19 cellular contexts compared by ENCODE assay signal in genomic region chr11:67996051-67996450, GRCh38. TPM values are rescaled to one million over a fixed set of nuclear protein-coding genes. Genes with fewer than 3 reads are reported as not detected.
DNase-seq lines count a peak whose midpoint lies in the region; ATAC-seq and TF ChIP-seq lines count a peak whose summit lies in the region.
"Had no signal": no experiment of that assay in that cellular context is flagged by ENCODE, and none has a peak within 500 bp of the region (broad histone marks: within the 10 kb centered on the region; RNA-seq: fewer than 3 reads in every experiment).

No MANE protein-coding gene starts in this region.

- no peaks in the 10 kb centered on the region for H3K36me3 ChIP-seq in KMS-11 (ENCODE audit: insufficient read depth)
- peaks cover 0 to 67% of the 10 kb centered on the region in 2 donors for H3K36me3 ChIP-seq in left lung

- no peaks in the 10 kb centered on the region for H3K79me2 ChIP-seq in KMS-11 (ENCODE audit: insufficient read depth, low read depth)

- CTCF ChIA-PET in WTC11 (lab: Charles Lee) = interaction anchor here (0.6 to 2.1 kb wide), 6 partner anchors 14 to 366 kb away, joined by 3 to 17 read pairs (median 7); partner anchors contain the start of genes ALDH3B1 and NUDT8
- CTCF ChIA-PET in MCF 10A (lab: Yijun Ruan, JAX) = no interaction called here

- intact Hi-C loops in left lung (cut with DNase I) = no loop called here
- intact Hi-C loops in MCF 10A (cut with micrococcal nuclease) = no loop called here

- peak overlapping the region; percentile 75 for H3K4me3 Mint-ChIP-seq in WTC11
- H3K4me3 Mint-ChIP-seq in MCF 10A (ENCODE audit: unreplicated experiment) = no peak overlapping the region

- DNase-seq in GM13976 (ENCODE audit: low spot score) (peak; percentile 8), WTC11 (ENCODE audit: low spot score) (no peak), left lung (no peak), MCF 10A (ENCODE audit: unreplicated experiment) (no peak)
- DNase-seq: CD4-positive, CD25-positive, alpha-beta regulatory T cell; DMS153; GOT3; HCEC 1CT; Kasumi-1; NCI-H2029; NCI-H446; NCI-H524 treated with DMSO at 0.1 percent for 48 hours; NCI-H774 had no signal

- POLR2A ChIA-PET in WTC11 (lab: Charles Lee) = no interaction called here
- POLR2A ChIA-PET in MCF 10A (lab: Yijun Ruan, JAX) = no interaction called here

- no peak overlapping the region for H2AFZ ChIP-seq in KMS-11 (ENCODE audit: low read depth)

- peaks cover 69% of the 10 kb centered on the region for H3K4me1 ChIP-seq in KMS-11 (ENCODE audit: low read depth, poor library complexity, severe bottlenecking)
- peaks cover 5 to 46% of the 10 kb centered on the region in 2 donors for H3K4me1 ChIP-seq in left lung

- H3K27me3 Mint-ChIP-seq in WTC11 (ENCODE audit: low read depth) = peaks cover 8% of the 10 kb centered on the region
- H3K27me3 Mint-ChIP-seq in MCF 10A (ENCODE audit: insufficient read depth, unreplicated experiment) = no peaks in the 10 kb centered on the region
- H3K27me3 Mint-ChIP-seq: CD4-positive, CD25-positive, alpha-beta regulatory T cell had no signal

- no peaks in the 10 kb centered on the region for H3K36me3 Mint-ChIP-seq in WTC11
- peaks cover 9% of the 10 kb centered on the region for H3K36me3 Mint-ChIP-seq in MCF 10A (ENCODE audit: insufficient read depth, unreplicated experiment)

- H3K4me3 ChIP-seq in KMS-11 (IDR thresholded peaks at IDR 0.05; ENCODE audit: insufficient read depth, low read depth, low read length) (no peak overlapping the region), left lung (no peak overlapping the region)
- H3K4me3 ChIP-seq: BLaER1, SJSA1 had no signal

- H3K9me3 Mint-ChIP-seq in WTC11 (no peaks in the 10 kb centered on the region), MCF 10A (ENCODE audit: unreplicated experiment) (no peaks in the 10 kb centered on the region)
- H3K9me3 Mint-ChIP-seq: CD4-positive, CD25-positive, alpha-beta regulatory T cell had no signal

- ATAC-seq in WTC11 (no peak), left lung (peak; percentile 4), HG02798 (IDR thresholded peaks at IDR 0.05; ENCODE audit: poor library complexity, unreplicated experiment) (no peak), HG02840 (IDR thresholded peaks at IDR 0.05; ENCODE audit: low FRiP score, unreplicated experiment) (no peak)
- ATAC-seq in activated CD4-positive, CD25-positive, alpha-beta regulatory T cell treated with anti-CD3 and anti-CD28 coated beads, Interleukin-2, amount 50 U/mL, for 24 hours = no peak

- no peak overlapping the region for H3K27ac ChIP-seq in KMS-11
- no peak overlapping the region for H3K27ac ChIP-seq in left lung
- H3K27ac ChIP-seq: BLaER1, SJSA1 had no signal

- H3K27ac Mint-ChIP-seq in WTC11 (no peak overlapping the region), MCF 10A (ENCODE audit: low read depth, unreplicated experiment) (no peak overlapping the region)
- H3K27ac Mint-ChIP-seq: CD4-positive, CD25-positive, alpha-beta regulatory T cell had no signal

- no peaks in the 10 kb centered on the region for H4K20me1 ChIP-seq in KMS-11 (ENCODE audit: insufficient read depth)

- H3K9me3 ChIP-seq in left lung = no peaks in the 10 kb centered on the region
- H3K9me3 ChIP-seq: BLaER1, SJSA1 had no signal

- H3K27me3 ChIP-seq in KMS-11 (ENCODE audit: insufficient read depth, low read depth) (no peaks in the 10 kb centered on the region), left lung (peaks cover 0 to 8% of the 10 kb centered on the region in 2 donors)
- H3K27me3 ChIP-seq: BLaER1, SJSA1 had no signal

- in situ Hi-C loops in GM13976 (cut with MboI; ENCODE audit: low sequenced_read_pairs, unreplicated experiment) = no loop called here

- H3K9ac ChIP-seq in KMS-11 = no peak overlapping the region
- H3K9ac ChIP-seq: BLaER1 had no signal

- no TSS peak for BruUV-seq in MCF 10A (replicated peaks; lab: Mats Ljungman, UMichigan)

- H3K4me1 Mint-ChIP-seq in WTC11 (peaks cover 17% of the 10 kb centered on the region), MCF 10A (ENCODE audit: insufficient read depth, unreplicated experiment) (no peaks in the 10 kb centered on the region)

- H3K4me2 ChIP-seq in KMS-11 = peak overlapping the region; percentile 56
- H3K4me2 ChIP-seq: BLaER1 had no signal

- TF ChIP-seq CTCF in GM13976 (IDR thresholded peaks at IDR 0.05; ENCODE audit: borderline replicate concordance, control extremely low read depth, extremely low read depth, insufficient read depth, missing control alignments) (no peak), KMS-11 (conservative IDR thresholded peaks at IDR 0.05; ENCODE audit: low read depth, low read length) (no peak), WTC11 (IDR thresholded peaks at IDR 0.05) (no peak), left lung (IDR thresholded peaks at IDR 0.05) (no peak), MCF 10A (IDR thresholded peaks at IDR 0.05; ENCODE audit: unreplicated experiment) (no peak)

TF ChIP-seq in WTC11, 78 proteins besides CTCF, POLR2A, EP300 and RAD21:
- TF ChIP-seq ZNF232 (CRISPR knock-in tag; IDR thresholded peaks at IDR 0.05) (no peak), ZNF121 (CRISPR knock-in tag; IDR thresholded peaks at IDR 0.05) (no peak), NFE2L1 (CRISPR knock-in tag; IDR thresholded peaks at IDR 0.05) (no peak), MXD4 (CRISPR knock-in tag; IDR thresholded peaks at IDR 0.05; ENCODE audit: borderline replicate concordance) (no peak)

RNA-seq across cellular contexts. Expression of gene UNC93B1, which starts 7.8 kb away (rescaled TPM):
- total RNA-seq in WTC11 (2021) (27.7 to 29.7 TPM (median 27.9 TPM) in 3 replicates), left lung (10 to 100 TPM; 52.5 to 98.9 TPM), MCF 10A (2022) (14.7 and 14.9 TPM in 2 replicates)

RNA-seq across cellular contexts. Expression of gene ALDH3B1, which starts 14.1 kb away (rescaled TPM):
- total RNA-seq in WTC11 (2021) = 0.30 to 0.53 TPM (median 0.46 TPM) in 3 replicates
- 10 to 100 TPM; 59.3 to 87.1 TPM for total RNA-seq in left lung
- 37.2 and 50.1 TPM in 2 replicates for total RNA-seq in MCF 10A (2022)
- total RNA-seq: CD4-positive, CD25-positive, alpha-beta regulatory T cell had no signal

RNA-seq across cellular contexts. Expression of gene NDUFS8, which starts 34.4 kb away (rescaled TPM):
- total RNA-seq in WTC11 (2021) (221 to 247 TPM (median 240 TPM) in 3 replicates), left lung (100 to 1,000 TPM; 148 to 151 TPM), MCF 10A (2022) (211 and 229 TPM in 2 replicates)

RNA-seq across cellular contexts. Expression of gene TCIRG1, which starts 42.8 kb away (rescaled TPM):
- 50.7 to 51.7 TPM (median 51.1 TPM) in 3 replicates for total RNA-seq in WTC11 (2021)
- 100 to 1,000 TPM; 191 to 323 TPM for total RNA-seq in left lung
- 10.7 and 12.3 TPM in 2 replicates for total RNA-seq in MCF 10A (2022)

Comparison
In these comparisons a context has a peak if more than half of its experiments do, and no peak if none do; other contexts are left out.
1. RNA of gene ALDH3B1, which starts 14.1 kb away (total RNA-seq): 59.3 to 87.1 TPM in left lung and 37.2 to 50.1 TPM in MCF 10A; 0.30 to 0.53 TPM in WTC11; every median in the first group is over 10 times any median in the second.